ENCODE assay signal across 8 cellular contexts in genomic region chr20:44460795-44461141, GRCh38. TPM values are rescaled to one million over a fixed set of nuclear protein-coding genes. Genes with fewer than 3 reads are reported as not detected.
A peak's percentile ranks its signal among the peaks of the same experiment; 100 is the strongest.
DNase-seq lines count a peak whose midpoint lies in the region; ATAC-seq lines count a peak whose summit lies in the region.

No MANE protein-coding gene starts in this region.

- ATAC-seq in GM18870 (IDR thresholded peaks at IDR 0.05; ENCODE audit: unreplicated experiment) (no peak), HG03457 (IDR thresholded peaks at IDR 0.05; ENCODE audit: unreplicated experiment) (no peak)

- DNase-seq in COR-L47 (lab: John Stamatoyannopoulos, UW): peak; percentile 21
- peak; percentile 27 for DNase-seq in Jurkat, Clone E6-1 (ENCODE audit: low read depth, low spot score)
- DNase-seq in SKM-1 (lab: John Stamatoyannopoulos, UW; ENCODE audit: unreplicated experiment): peak; percentile 50
- DNase-seq in inferior parietal cortex (ENCODE audit: extremely low spot score): peak; percentile 32
- DNase-seq in ecto neural progenitor cell (ENCODE audit: low spot score): no peak
- no peak for DNase-seq in effector memory CD4-positive, alpha-beta T cell

- H3K27ac ChIP-seq in effector memory CD4-positive, alpha-beta T cell (ENCODE audit: insufficient read depth, low read length, poor library complexity, severe bottlenecking): no peak overlapping the region

- H3K9me3 ChIP-seq in effector memory CD4-positive, alpha-beta T cell (ENCODE audit: control insufficient read depth, low read length): no peaks in the 10 kb centered on the region

- no peak overlapping the region for H3K4me3 ChIP-seq in Jurkat, Clone E6-1 (ENCODE audit: low read length)
- no peak overlapping the region for H3K4me3 ChIP-seq in effector memory CD4-positive, alpha-beta T cell (ENCODE audit: insufficient read depth, low read depth, low read length, poor library complexity, severe bottlenecking)

- no peaks in the 10 kb centered on the region for H3K27me3 ChIP-seq in effector memory CD4-positive, alpha-beta T cell (replicated peaks; ENCODE audit: control insufficient read depth, insufficient read depth, low read length, poor library complexity, severe bottlenecking)

- H3K4me1 ChIP-seq in effector memory CD4-positive, alpha-beta T cell (ENCODE audit: control insufficient read depth, insufficient read depth, low read length, poor library complexity, severe bottlenecking): no peaks in the 10 kb centered on the region

- no peaks in the 10 kb centered on the region for H3K36me3 ChIP-seq in effector memory CD4-positive, alpha-beta T cell (ENCODE audit: control insufficient read depth, insufficient read depth, low read length)

RNA-seq across cellular contexts. Expression of gene TTPAL, which starts 14.9 kb away (rescaled TPM):
- 7.4 TPM for polyA plus RNA-seq in Jurkat, Clone E6-1 (2012; ENCODE audit: insufficient read depth, insufficient read length)

Comparison
In these comparisons a context has a peak if more than half of its experiments do, and no peak if none do; other contexts are left out.
1. DNase-seq: peak in COR-L47 (single experiment), Jurkat, Clone E6-1 (single experiment), SKM-1 (single experiment) and inferior parietal cortex (single experiment); none in ecto neural progenitor cell (single experiment) and effector memory CD4-positive, alpha-beta T cell (0 of 3).